Comparison of ENCODE assay signal across 1 cellular context in genomic region chr2:237879058-237879430, GRCh38.
TF ChIP-seq lines count a peak whose summit lies in the region.

No MANE protein-coding gene starts in this region.

TF ChIP-seq in IMR-90, 13 proteins besides CTCF, POLR2A, EP300 and RAD21 (continued from another document):
- TF ChIP-seq, protein P1, sequence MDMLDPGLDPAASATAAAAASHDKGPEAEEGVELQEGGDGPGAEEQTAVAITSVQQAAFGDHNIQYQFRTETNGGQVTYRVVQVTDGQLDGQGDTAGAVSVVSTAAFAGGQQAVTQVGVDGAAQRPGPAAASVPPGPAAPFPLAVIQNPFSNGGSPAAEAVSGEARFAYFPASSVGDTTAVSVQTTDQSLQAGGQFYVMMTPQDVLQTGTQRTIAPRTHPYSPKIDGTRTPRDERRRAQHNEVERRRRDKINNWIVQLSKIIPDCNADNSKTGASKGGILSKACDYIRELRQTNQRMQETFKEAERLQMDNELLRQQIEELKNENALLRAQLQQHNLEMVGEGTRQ (IDR thresholded peaks at IDR 0.05; ENCODE audit: low read depth, low read length): no peak
- no peak for TF ChIP-seq MXI1 (IDR thresholded peaks at IDR 0.05; ENCODE audit: borderline replicate concordance, low read depth, low read length)
TF ChIP-seq in IMR-90: peak in this region for 0.
